1 cellular context compared by ENCODE assay signal in the genomic region with DNA sequence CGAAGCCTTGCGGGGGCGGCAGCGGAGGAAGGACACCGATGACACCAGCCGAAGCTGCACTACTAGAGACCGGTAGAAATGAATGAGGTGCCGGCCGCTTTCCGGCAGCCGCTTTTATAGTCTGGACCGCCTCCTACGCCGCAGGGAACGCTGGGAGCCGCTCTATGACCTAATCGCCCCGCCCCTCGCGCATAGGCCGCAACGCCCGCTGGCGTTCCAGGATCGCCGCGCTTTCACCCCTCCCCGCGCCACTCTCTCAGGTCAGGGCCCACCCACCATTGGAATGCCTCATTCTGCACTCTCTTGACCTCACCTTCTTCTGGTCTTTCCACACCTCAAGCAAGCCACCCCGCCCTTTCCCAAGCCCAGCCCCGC.
TF ChIP-seq lines count a peak whose summit lies in the region.

A gene (minus strand): TSS at position 89 of the 375 bp plus-strand sequence. CDS start 170 bp downstream, outside the sequence.

TF ChIP-seq in GM12878, 131 proteins besides CTCF, POLR2A, EP300 and RAD21 (continued from another document):
- no peak; the same call in 1 of the 2 replicates for TF ChIP-seq ESRRA (IDR thresholded peaks at IDR 0.05; ENCODE audit: low read length)
- TF ChIP-seq, protein P1, sequence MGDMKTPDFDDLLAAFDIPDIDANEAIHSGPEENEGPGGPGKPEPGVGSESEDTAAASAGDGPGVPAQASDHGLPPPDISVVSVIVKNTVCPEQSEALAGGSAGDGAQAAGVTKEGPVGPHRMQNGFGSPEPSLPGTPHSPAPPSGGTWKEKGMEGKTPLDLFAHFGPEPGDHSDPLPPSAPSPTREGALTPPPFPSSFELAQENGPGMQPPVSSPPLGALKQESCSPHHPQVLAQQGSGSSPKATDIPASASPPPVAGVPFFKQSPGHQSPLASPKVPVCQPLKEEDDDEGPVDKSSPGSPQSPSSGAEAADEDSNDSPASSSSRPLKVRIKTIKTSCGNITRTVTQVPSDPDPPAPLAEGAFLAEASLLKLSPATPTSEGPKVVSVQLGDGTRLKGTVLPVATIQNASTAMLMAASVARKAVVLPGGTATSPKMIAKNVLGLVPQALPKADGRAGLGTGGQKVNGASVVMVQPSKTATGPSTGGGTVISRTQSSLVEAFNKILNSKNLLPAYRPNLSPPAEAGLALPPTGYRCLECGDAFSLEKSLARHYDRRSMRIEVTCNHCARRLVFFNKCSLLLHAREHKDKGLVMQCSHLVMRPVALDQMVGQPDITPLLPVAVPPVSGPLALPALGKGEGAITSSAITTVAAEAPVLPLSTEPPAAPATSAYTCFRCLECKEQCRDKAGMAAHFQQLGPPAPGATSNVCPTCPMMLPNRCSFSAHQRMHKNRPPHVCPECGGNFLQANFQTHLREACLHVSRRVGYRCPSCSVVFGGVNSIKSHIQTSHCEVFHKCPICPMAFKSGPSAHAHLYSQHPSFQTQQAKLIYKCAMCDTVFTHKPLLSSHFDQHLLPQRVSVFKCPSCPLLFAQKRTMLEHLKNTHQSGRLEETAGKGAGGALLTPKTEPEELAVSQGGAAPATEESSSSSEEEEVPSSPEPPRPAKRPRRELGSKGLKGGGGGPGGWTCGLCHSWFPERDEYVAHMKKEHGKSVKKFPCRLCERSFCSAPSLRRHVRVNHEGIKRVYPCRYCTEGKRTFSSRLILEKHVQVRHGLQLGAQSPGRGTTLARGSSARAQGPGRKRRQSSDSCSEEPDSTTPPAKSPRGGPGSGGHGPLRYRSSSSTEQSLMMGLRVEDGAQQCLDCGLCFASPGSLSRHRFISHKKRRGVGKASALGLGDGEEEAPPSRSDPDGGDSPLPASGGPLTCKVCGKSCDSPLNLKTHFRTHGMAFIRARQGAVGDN (IDR thresholded peaks at IDR 0.05): peak; percentile 79
- TF ChIP-seq DPF2 (IDR thresholded peaks at IDR 0.05): no peak
- TF ChIP-seq, protein P2, sequence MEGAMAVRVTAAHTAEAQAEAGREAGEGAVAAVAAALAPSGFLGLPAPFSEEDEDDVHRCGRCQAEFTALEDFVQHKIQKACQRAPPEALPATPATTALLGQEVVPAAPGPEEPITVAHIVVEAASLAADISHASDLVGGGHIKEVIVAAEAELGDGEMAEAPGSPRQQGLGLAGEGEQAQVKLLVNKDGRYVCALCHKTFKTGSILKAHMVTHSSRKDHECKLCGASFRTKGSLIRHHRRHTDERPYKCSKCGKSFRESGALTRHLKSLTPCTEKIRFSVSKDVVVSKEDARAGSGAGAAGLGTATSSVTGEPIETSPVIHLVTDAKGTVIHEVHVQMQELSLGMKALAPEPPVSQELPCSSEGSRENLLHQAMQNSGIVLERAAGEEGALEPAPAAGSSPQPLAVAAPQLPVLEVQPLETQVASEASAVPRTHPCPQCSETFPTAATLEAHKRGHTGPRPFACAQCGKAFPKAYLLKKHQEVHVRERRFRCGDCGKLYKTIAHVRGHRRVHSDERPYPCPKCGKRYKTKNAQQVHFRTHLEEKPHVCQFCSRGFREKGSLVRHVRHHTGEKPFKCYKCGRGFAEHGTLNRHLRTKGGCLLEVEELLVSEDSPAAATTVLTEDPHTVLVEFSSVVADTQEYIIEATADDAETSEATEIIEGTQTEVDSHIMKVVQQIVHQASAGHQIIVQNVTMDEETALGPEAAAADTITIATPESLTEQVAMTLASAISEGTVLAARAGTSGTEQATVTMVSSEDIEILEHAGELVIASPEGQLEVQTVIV (IDR thresholded peaks at IDR 0.05; ENCODE audit: borderline replicate concordance, partially characterized antibody): no peak
- TF ChIP-seq RBBP5 (conservative IDR thresholded peaks at IDR 0.05): no peak
- TF ChIP-seq ASH2L (IDR thresholded peaks at IDR 0.05; ENCODE audit: borderline replicate concordance, low read depth): no peak
- TF ChIP-seq SIX5 (IDR thresholded peaks at IDR 0.05; ENCODE audit: low read depth, low read length, severe bottlenecking): no peak
- no peak for TF ChIP-seq MEF2A (IDR thresholded peaks at IDR 0.05; ENCODE audit: insufficient read depth, low read depth, low read length)
